ENCODE assay signal across 27 cellular contexts in genomic region chr10:8449909-8450308, GRCh38.
"Had no signal": no experiment of that assay in that cellular context is flagged by ENCODE, and none has a peak within 500 bp of the region (broad histone marks: within the 10 kb centered on the region; RNA-seq: fewer than 3 reads in every experiment).

No MANE protein-coding gene starts in this region.

- H3K4me2 ChIP-seq: hepatocyte, smooth muscle cell had no signal

- H3K79me2 ChIP-seq: hepatocyte had no signal

- H3K36me3 Mint-ChIP-seq: mesothelial cell of epicardium; naive B cell; natural killer cell treated with Interleukin-12 subunit alpha and Interleukin-12 subunit beta and Interleukin-15 and Interleukin-18, amount 100 ng/mL, for 72 hours had no signal

- H2AFZ ChIP-seq: hepatocyte had no signal

- H3K36me3 ChIP-seq: left lung, prostate gland, right atrium auricular region, suprapubic skin, transverse colon, upper lobe of right lung, uterus had no signal

- H3K4me3 Mint-ChIP-seq: mesothelial cell of epicardium; naive B cell; natural killer cell treated with Interleukin-12 subunit alpha and Interleukin-12 subunit beta and Interleukin-15 and Interleukin-18, amount 100 ng/mL, for 72 hours; neural crest cell; stimulated activated naive CD8-positive, alpha-beta T cell treated with anti-CD3 and anti-CD28 coated beads, Interleukin-15, amount 100 ng/mL, for 72 hours had no signal

- H3K4me3 ChIP-seq: dorsolateral prefrontal cortex, hepatocyte, left lung, mucosa of descending colon, prostate gland, right atrium auricular region, smooth muscle cell, suprapubic skin, transverse colon, upper lobe of right lung, uterus had no signal

- DNase-seq: dorsolateral prefrontal cortex; effector CD4-positive, alpha-beta T cell; head of caudate nucleus; kidney; left lung; mesenchymal stem cell; mucosa of descending colon; naive B cell; nucleus accumbens; stimulated activated CD4-positive, alpha-beta T cell treated with anti-CD3 and anti-CD28 coated beads, Interleukin-12 subunit alpha, Interleukin-12 subunit beta, amount 100 ng/mL, for 4 hours; stimulated activated CD4-positive, alpha-beta T cell treated with anti-CD3 and anti-CD28 coated beads, Interleukin-1b, Interleukin-23, amount 100 ng/mL, for 48 hours; stimulated activated CD4-positive, alpha-beta T cell treated with anti-CD3 and anti-CD28 coated beads, Interleukin-4, amount 100 ng/mL, for 1 hour; stimulated activated CD8-positive, alpha-beta memory T cell treated with anti-CD3 and anti-CD28 coated beads, Interleukin-4, amount 100 ng/mL, for 48 hours; stimulated activated naive CD4-positive, alpha-beta T cell; stimulated activated naive CD8-positive, alpha-beta T cell treated with anti-CD3 and anti-CD28 coated beads, Interleukin-15, amount 100 ng/mL, for 72 hours; transverse colon; upper lobe of right lung; uterus had no signal

- H3K4me1 Mint-ChIP-seq: naive B cell, neural crest cell had no signal

- H3K4me1 ChIP-seq: left lung, prostate gland, right atrium auricular region, transverse colon, upper lobe of right lung, uterus had no signal

- H3K9me3 Mint-ChIP-seq: mesothelial cell of epicardium; naive B cell; natural killer cell treated with Interleukin-12 subunit alpha and Interleukin-12 subunit beta and Interleukin-15 and Interleukin-18, amount 100 ng/mL, for 72 hours; neural crest cell; stimulated activated naive CD8-positive, alpha-beta T cell treated with anti-CD3 and anti-CD28 coated beads, Interleukin-15, amount 100 ng/mL, for 72 hours had no signal

- H3K27me3 ChIP-seq: right atrium auricular region, suprapubic skin, uterus had no signal

- ATAC-seq: left lung; mucosa of descending colon; natural killer cell treated with Interleukin-12 subunit alpha and Interleukin-12 subunit beta and Interleukin-15 and Interleukin-18, amount 100 ng/mL, for 72 hours; sciatic nerve; stimulated activated naive CD8-positive, alpha-beta T cell treated with anti-CD3 and anti-CD28 coated beads, Interleukin-15, amount 100 ng/mL, for 72 hours; upper lobe of right lung had no signal

- H3K27ac ChIP-seq: dorsolateral prefrontal cortex, hepatocyte, left lung, prostate gland, right atrium auricular region, suprapubic skin, transverse colon, upper lobe of right lung, uterus had no signal

- H3K9me3 ChIP-seq: left lung, mucosa of descending colon, prostate gland, right atrium auricular region, suprapubic skin, transverse colon, upper lobe of right lung, uterus had no signal

- H3K27ac Mint-ChIP-seq: mesothelial cell of epicardium; naive B cell; natural killer cell treated with Interleukin-12 subunit alpha and Interleukin-12 subunit beta and Interleukin-15 and Interleukin-18, amount 100 ng/mL, for 72 hours; stimulated activated naive CD8-positive, alpha-beta T cell treated with anti-CD3 and anti-CD28 coated beads, Interleukin-15, amount 100 ng/mL, for 72 hours had no signal
